1 cellular context compared by ENCODE assay signal in genomic region chr12:104137902-104138746, GRCh38.
TF ChIP-seq lines count a peak whose summit lies in the region.

TSS of gene NFYB (minus strand) at chr12:104138210. CDS start at chr12:104135453, 2,757 bp downstream.

TF ChIP-seq in K562, 482 proteins besides CTCF, POLR2A, EP300 and RAD21 (continued from another document and continues in another):
- TF ChIP-seq CHD2 (IDR thresholded peaks at IDR 0.05; ENCODE audit: low read depth, low read length): peak; percentile 64
- peak; percentile 97 for TF ChIP-seq NEUROD1 (IDR thresholded peaks at IDR 0.05; ENCODE audit: borderline replicate concordance, low read depth, low read length, partially characterized antibody)
- peak; percentile 38; the same call in 1 of the 2 replicates for TF ChIP-seq FOXM1 (IDR thresholded peaks at IDR 0.05; ENCODE audit: low read depth)
- no peak for TF ChIP-seq FOXM1 (CRISPR knock-in tag; IDR thresholded peaks at IDR 0.05; ENCODE audit: low read depth)
- 0 out of 2 replicates have a peak, but pooled peaks have one; percentile 50 for TF ChIP-seq KAT7 (CRISPR knock-in tag; IDR thresholded peaks at IDR 0.05; ENCODE audit: borderline replicate concordance)
- peak; percentile 49 for TF ChIP-seq FOS (IDR thresholded peaks at IDR 0.05; ENCODE audit: extremely low read depth, insufficient read length)
- TF ChIP-seq TAF9B (IDR thresholded peaks at IDR 0.05; ENCODE audit: partially characterized antibody): no peak
- TF ChIP-seq ZKSCAN1 (IDR thresholded peaks at IDR 0.05; ENCODE audit: low read depth, low read length): 0 out of 2 replicates have a peak, but pooled peaks have one; percentile 30
- peak; percentile 98 for TF ChIP-seq JUND (IDR thresholded peaks at IDR 0.05; ENCODE audit: borderline replicate concordance, low read depth, low read length)
- no peak for TF ChIP-seq JUND (tag; IDR thresholded peaks at IDR 0.05; ENCODE audit: borderline replicate concordance, low read depth, low read length)
- no peak for TF ChIP-seq E2F4 (CRISPR knock-in tag; IDR thresholded peaks at IDR 0.05; ENCODE audit: low read depth)
- TF ChIP-seq NFRKB (IDR thresholded peaks at IDR 0.05; ENCODE audit: low read depth): 0 out of 2 replicates have a peak, but pooled peaks have one; percentile 44
- peak; percentile 58; the same call in 1 of the 2 replicates for TF ChIP-seq HDAC8 (tag; IDR thresholded peaks at IDR 0.05)
- no peak for TF ChIP-seq NFIX (CRISPR knock-in tag; IDR thresholded peaks at IDR 0.05; ENCODE audit: low read depth)
- no peak for TF ChIP-seq MEF2A (IDR thresholded peaks at IDR 0.05; ENCODE audit: control insufficient read depth, low read depth, low read length)
- TF ChIP-seq HMGN3 (IDR thresholded peaks at IDR 0.05; ENCODE audit: borderline replicate concordance, extremely low read depth, insufficient read length, low read depth, low read length): peak; percentile 9
- no peak for TF ChIP-seq NR3C1 (CRISPR knock-in tag; IDR thresholded peaks at IDR 0.05)
- TF ChIP-seq SMAD4 (CRISPR knock-in tag; conservative IDR thresholded peaks at IDR 0.05): peak; percentile 54; the same call in 1 of the 2 replicates
- TF ChIP-seq HOXB6 (CRISPR knock-in tag; IDR thresholded peaks at IDR 0.05; ENCODE audit: borderline replicate concordance): no peak
- peak; percentile 18; the same call in 1 of the 2 replicates for TF ChIP-seq PML (IDR thresholded peaks at IDR 0.05; ENCODE audit: low read length)
- no peak for TF ChIP-seq AFF4 (CRISPR knock-in tag; IDR thresholded peaks at IDR 0.05)
- TF ChIP-seq CHD1 (IDR thresholded peaks at IDR 0.05; ENCODE audit: low read length): no peak
- no peak for TF ChIP-seq HDAC6 (IDR thresholded peaks at IDR 0.05; ENCODE audit: low read depth, low read length)
- no peak for TF ChIP-seq STAT6 (CRISPR knock-in tag; IDR thresholded peaks at IDR 0.05)
- TF ChIP-seq PHF21A (IDR thresholded peaks at IDR 0.05; ENCODE audit: borderline replicate concordance, low read depth): no peak
- no peak for TF ChIP-seq MAFK (IDR thresholded peaks at IDR 0.05; ENCODE audit: low read length)
- no peak for TF ChIP-seq ZNF561 (CRISPR knock-in tag; conservative IDR thresholded peaks at IDR 0.05)
- TF ChIP-seq MBD2 (IDR thresholded peaks at IDR 0.05; ENCODE audit: borderline replicate concordance, low read depth): peak; percentile 66; the same call in 1 of the 2 replicates
- TF ChIP-seq FOXP4 (CRISPR knock-in tag; IDR thresholded peaks at IDR 0.05; ENCODE audit: borderline replicate concordance): no peak
- peak; percentile 82 for TF ChIP-seq MAX (CRISPR knock-in tag; IDR thresholded peaks at IDR 0.05)
- TF ChIP-seq CBX1 (IDR thresholded peaks at IDR 0.05; ENCODE audit: low read depth): peak; percentile 70; the same call in 1 of the 2 replicates
- TF ChIP-seq KLF13 (tag; IDR thresholded peaks at IDR 0.05; ENCODE audit: borderline replicate concordance, low read depth): no peak
- no peak for TF ChIP-seq BRF2 (IDR thresholded peaks at IDR 0.05; ENCODE audit: borderline replicate concordance, insufficient read depth, insufficient read length)
- peak; percentile 47; the same call in 1 of the 2 replicates for TF ChIP-seq ZBTB33 (CRISPR knock-in tag; IDR thresholded peaks at IDR 0.05)
- peak in 1 of 2 experiments; percentile 41; a peak in 1 of 3 replicates for TF ChIP-seq CBX3 (IDR thresholded peaks at IDR 0.05; ENCODE audit: borderline replicate concordance in 1 of 2, low read length in 2 of 2)
- peak; percentile 75; the same call in 1 of the 2 replicates for TF ChIP-seq PHF8 (IDR thresholded peaks at IDR 0.05; ENCODE audit: borderline replicate concordance, low read length)
- TF ChIP-seq RB1 (IDR thresholded peaks at IDR 0.05; ENCODE audit: low read depth): peak; percentile 27; the same call in 1 of the 2 replicates
- TF ChIP-seq USF2 (CRISPR knock-in tag; IDR thresholded peaks at IDR 0.05): peak; percentile 30; the same call in 1 of the 2 replicates
- TF ChIP-seq FIP1L1 (IDR thresholded peaks at IDR 0.05; ENCODE audit: low read depth, low read length, poor library complexity, severe bottlenecking): peak; percentile 38
- no peak for TF ChIP-seq SREBF2 (CRISPR knock-in tag; IDR thresholded peaks at IDR 0.05)
- TF ChIP-seq VEZF1 (CRISPR knock-in tag; IDR thresholded peaks at IDR 0.05): peak; percentile 91
- TF ChIP-seq ZNF282 (CRISPR knock-in tag; IDR thresholded peaks at IDR 0.05): no peak
- TF ChIP-seq MIER1 (IDR thresholded peaks at IDR 0.05; ENCODE audit: low read depth): no peak
- TF ChIP-seq RBM25 (IDR thresholded peaks at IDR 0.05; ENCODE audit: low read depth, low read length, severe bottlenecking): peak; percentile 34
- no peak for TF ChIP-seq CHD4 (IDR thresholded peaks at IDR 0.05; ENCODE audit: insufficient read depth, insufficient replicate concordance, low read depth, low read length, poor library complexity, severe bottlenecking)
- no peak for TF ChIP-seq ATF3 (IDR thresholded peaks at IDR 0.05)
- 0 out of 2 replicates have a peak, but pooled peaks have one; percentile 28 for TF ChIP-seq ATF3 (CRISPR knock-in tag; conservative IDR thresholded peaks at IDR 0.05)
